ENCODE assay signal across 9 cellular contexts in the genomic region with DNA sequence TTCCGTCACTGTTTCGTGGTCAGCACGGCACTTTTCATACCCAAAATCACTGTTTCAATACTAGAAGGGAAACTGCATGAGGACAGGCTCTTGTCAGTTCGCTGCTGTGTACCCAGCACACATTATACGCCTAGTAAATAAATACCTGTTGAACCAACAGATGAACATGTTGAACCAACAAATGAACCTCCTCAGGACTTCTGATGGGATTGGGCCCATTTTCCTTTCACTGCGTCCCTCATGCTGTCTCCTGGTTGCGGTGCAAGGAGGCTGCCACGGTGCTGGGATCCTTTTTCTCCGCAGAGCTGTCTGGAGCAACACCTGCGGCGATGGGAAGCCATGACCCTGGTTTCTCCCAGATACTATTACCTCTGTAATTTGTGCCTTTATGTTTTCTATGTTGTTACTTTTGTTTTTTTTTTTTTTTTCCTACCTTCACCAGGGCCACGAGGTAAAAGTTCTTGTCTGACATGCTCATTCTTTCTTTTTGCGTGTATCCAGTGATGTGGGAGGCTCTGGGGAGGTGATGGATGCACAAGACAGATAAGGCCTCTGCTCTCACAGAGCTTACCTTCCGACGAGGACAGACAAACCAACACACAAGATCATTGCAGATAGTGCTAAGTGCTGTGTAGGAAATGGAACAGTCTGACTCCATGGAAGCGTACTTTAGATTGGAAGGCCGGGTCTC. TPM values are rescaled to one million over a fixed set of nuclear protein-coding genes. Genes with fewer than 3 reads are reported as not detected.
DNase-seq lines count a peak whose midpoint lies in the region; ATAC-seq, FAIRE-seq and TF ChIP-seq lines count a peak whose summit lies in the region.
"Had no signal": no experiment of that assay in that cellular context is flagged by ENCODE, and none has a peak within 500 bp of the region (broad histone marks: within the 10 kb centered on the region; RNA-seq: fewer than 3 reads in every experiment).

No MANE protein-coding gene starts in this region.

- 77% methylated on average over 17 of the region's 17 CpGs for WGBS in A549 (ENCODE audit: missing lambda C conversion rate)

- H3K36me3 ChIP-seq in bronchial epithelial cell (ENCODE audit: control insufficient read depth, insufficient read depth, low read length): no peaks in the 10 kb centered on the region
- H3K36me3 ChIP-seq in mucosa of rectum (ENCODE audit: control insufficient read depth in 2 of 2, insufficient read depth in 2 of 2, low read length in 2 of 2): no peaks in the 10 kb centered on the region

- FAIRE-seq in A549 (lab: Jason Lieb, UNC) (no peak), bronchial epithelial cell (lab: Jason Lieb, UNC) (no peak)

- POLR2A ChIA-PET in A549 (lab: Yijun Ruan, JAX): interaction anchor here (1.3 kb wide), 1 partner anchor 80 kb away, joined by 5 read pairs; no protein-coding TSS in a partner anchor

- no peak for TF ChIP-seq CTCF in A549 (IDR thresholded peaks at IDR 0.05)
- no peak for TF ChIP-seq CTCF in bronchial epithelial cell (IDR thresholded peaks at IDR 0.05; ENCODE audit: insufficient read depth, low read length, severe bottlenecking)
- no peak for TF ChIP-seq CTCF in GM20000 (IDR thresholded peaks at IDR 0.05; ENCODE audit: extremely low read depth, missing control alignments)

- TF ChIP-seq EP300 in A549 (IDR thresholded peaks at IDR 0.05): no peak

- no peak for DNase-seq in A549 (ENCODE audit: low read depth in 1 of 2, low spot score in 1 of 2)
- no peak for DNase-seq in bronchial epithelial cell (ENCODE audit: low read depth)
- DNase-seq in activated gamma-delta T cell treated with Interleukin-2 at 50 U/mL for 16 hours: no peak
- DNase-seq in SHP77 treated with DMSO at 0.1 percent for 48 hours (lab: John Stamatoyannopoulos, UW): no peak
- no peak for DNase-seq in GM20000 (ENCODE audit: low spot score)
- DNase-seq: MV-4-11 had no signal

- no peak for TF ChIP-seq POLR2A in A549 (IDR thresholded peaks at IDR 0.05; ENCODE audit: low read length)

- H3K4me1 ChIP-seq in A549: peaks cover 16% of the 10 kb centered on the region
- H3K4me1 ChIP-seq in mucosa of rectum (ENCODE audit: control insufficient read depth in 2 of 2, insufficient read depth in 2 of 2, low read length in 2 of 2): peaks cover 10 to 16% of the 10 kb centered on the region in 2 donors

- peak overlapping the region; percentile 91 to 99 for H3K27ac ChIP-seq in A549
- H3K27ac ChIP-seq in mucosa of rectum (ENCODE audit: low read depth in 2 of 2, low read length in 2 of 2): peak overlapping the region; percentile 83 to 94

- peak overlapping the region; percentile 91 for H3K4me2 ChIP-seq in A549

- H3K9me3 Mint-ChIP-seq in IgD-negative memory B cell: no peaks in the 10 kb centered on the region

- peak overlapping the region; percentile 100 for H3K4me3 ChIP-seq in A549
- peak overlapping the region; percentile 90 for H3K4me3 ChIP-seq in bronchial epithelial cell (ENCODE audit: low read depth, low read length)
- H3K4me3 ChIP-seq in mucosa of rectum (ENCODE audit: low read length in 2 of 2): peak overlapping the region; percentile 89 to 94

- no peaks in the 10 kb centered on the region for H3K27me3 Mint-ChIP-seq in IgD-negative memory B cell

- H3K4me1 Mint-ChIP-seq in IgD-negative memory B cell: peaks cover 35 to 42% (median 37%) of the 10 kb centered on the region in 3 donors

- peaks cover 4% of the 10 kb centered on the region for H3K36me3 Mint-ChIP-seq in IgD-negative memory B cell

- H3K9ac ChIP-seq in mucosa of rectum (ENCODE audit: low read depth in 1 of 2, low read length in 2 of 2): peak overlapping the region; percentile 77 to 94

- ATAC-seq in A549 (no peak), HG03175 (IDR thresholded peaks at IDR 0.05; ENCODE audit: unreplicated experiment) (no peak)

- CTCF ChIA-PET in A549 (lab: Yijun Ruan, JAX): interaction anchor here (0.6 to 1.8 kb wide), 4 partner anchors 10 to 261 kb away, joined by 3 to 7 read pairs (median 4); a partner anchor contains a TSS

- H3K27me3 ChIP-seq in bronchial epithelial cell (ENCODE audit: control insufficient read depth, insufficient read depth, low read length) (no peaks in the 10 kb centered on the region), mucosa of rectum (ENCODE audit: control insufficient read depth in 2 of 2, insufficient read depth in 2 of 2, low read length in 2 of 2) (no peaks in the 10 kb centered on the region)

- peak overlapping the region; percentile 71 to 94 (median 91) for H3K27ac Mint-ChIP-seq in IgD-negative memory B cell

- no peaks in the 10 kb centered on the region for H3K9me3 ChIP-seq in A549
- H3K9me3 ChIP-seq in mucosa of rectum (ENCODE audit: control insufficient read depth in 2 of 2, low read length in 2 of 2): no peaks in the 10 kb centered on the region

- H3K4me3 Mint-ChIP-seq in IgD-negative memory B cell: peak overlapping the region; percentile 80 to 97 (median 93)

- TF ChIP-seq RAD21 in A549 (conservative IDR thresholded peaks at IDR 0.05 in 1 of 2, IDR thresholded peaks at IDR 0.05 in 1 of 2): no peak

TF ChIP-seq in A549, 52 proteins besides CTCF, POLR2A, EP300 and RAD21:
- TF ChIP-seq JUNB (IDR thresholded peaks at IDR 0.05) (no peak), TP53 (CRISPR knock-in tag; IDR thresholded peaks at IDR 0.05) (no peak), CEBPB (IDR thresholded peaks at IDR 0.05) (no peak), CBX2 (IDR thresholded peaks at IDR 0.05; ENCODE audit: borderline replicate concordance, low read depth) (no peak), TFCP2L1 (CRISPR knock-in tag; IDR thresholded peaks at IDR 0.05) (no peak), MAFK (IDR thresholded peaks at IDR 0.05; ENCODE audit: partially characterized antibody) (no peak), EHF (CRISPR knock-in tag; IDR thresholded peaks at IDR 0.05) (no peak), JUN (IDR thresholded peaks at IDR 0.05) (no peak), FOSL2 (IDR thresholded peaks at IDR 0.05) (no peak), FOSL2 (CRISPR knock-in tag; IDR thresholded peaks at IDR 0.05) (no peak)
- TF ChIP-seq, protein P1, sequence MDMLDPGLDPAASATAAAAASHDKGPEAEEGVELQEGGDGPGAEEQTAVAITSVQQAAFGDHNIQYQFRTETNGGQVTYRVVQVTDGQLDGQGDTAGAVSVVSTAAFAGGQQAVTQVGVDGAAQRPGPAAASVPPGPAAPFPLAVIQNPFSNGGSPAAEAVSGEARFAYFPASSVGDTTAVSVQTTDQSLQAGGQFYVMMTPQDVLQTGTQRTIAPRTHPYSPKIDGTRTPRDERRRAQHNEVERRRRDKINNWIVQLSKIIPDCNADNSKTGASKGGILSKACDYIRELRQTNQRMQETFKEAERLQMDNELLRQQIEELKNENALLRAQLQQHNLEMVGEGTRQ (IDR thresholded peaks at IDR 0.05): no peak
- TF ChIP-seq, protein P2, sequence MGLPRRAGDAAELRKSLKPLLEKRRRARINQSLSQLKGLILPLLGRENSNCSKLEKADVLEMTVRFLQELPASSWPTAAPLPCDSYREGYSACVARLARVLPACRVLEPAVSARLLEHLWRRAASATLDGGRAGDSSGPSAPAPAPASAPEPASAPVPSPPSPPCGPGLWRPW (IDR thresholded peaks at IDR 0.05): no peak
- TF ChIP-seq, protein P3, sequence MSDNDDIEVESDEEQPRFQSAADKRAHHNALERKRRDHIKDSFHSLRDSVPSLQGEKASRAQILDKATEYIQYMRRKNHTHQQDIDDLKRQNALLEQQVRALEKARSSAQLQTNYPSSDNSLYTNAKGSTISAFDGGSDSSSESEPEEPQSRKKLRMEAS (IDR thresholded peaks at IDR 0.05): no peak
- TF ChIP-seq, protein P4, sequence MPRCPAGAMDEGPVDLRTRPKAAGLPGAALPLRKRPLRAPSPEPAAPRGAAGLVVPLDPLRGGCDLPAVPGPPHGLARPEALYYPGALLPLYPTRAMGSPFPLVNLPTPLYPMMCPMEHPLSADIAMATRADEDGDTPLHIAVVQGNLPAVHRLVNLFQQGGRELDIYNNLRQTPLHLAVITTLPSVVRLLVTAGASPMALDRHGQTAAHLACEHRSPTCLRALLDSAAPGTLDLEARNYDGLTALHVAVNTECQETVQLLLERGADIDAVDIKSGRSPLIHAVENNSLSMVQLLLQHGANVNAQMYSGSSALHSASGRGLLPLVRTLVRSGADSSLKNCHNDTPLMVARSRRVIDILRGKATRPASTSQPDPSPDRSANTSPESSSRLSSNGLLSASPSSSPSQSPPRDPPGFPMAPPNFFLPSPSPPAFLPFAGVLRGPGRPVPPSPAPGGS (IDR thresholded peaks at IDR 0.05): no peak

RNA-seq across cellular contexts. Expression of a gene that starts 1.1 kb away (rescaled TPM):
- polyA plus RNA-seq in A549 (2011; rRNA removed): 39.6 and 44.0 TPM in 2 replicates
- 22.2 and 23.4 TPM in 2 replicates for polyA plus RNA-seq in A549 (2012; cell fraction: cytosol; rRNA removed)
- 15.5 and 24.9 TPM in 2 replicates for polyA plus RNA-seq in A549 (2012; cell fraction: nucleus; rRNA removed)
- polyA plus RNA-seq in A549 (2017; fragmentation: RNase III; extraction: RNeasy Plus Mini Kit Qiagen cat#74134 plus additional on column Dnase treatment): 43.8 to 45.8 TPM (median 45.4 TPM) in 3 replicates
- polyA minus RNA-seq in A549 (2011; rRNA and poly(A)+ RNA removed): 19.3 and 21.1 TPM in 2 replicates
- 32.9 TPM for polyA plus RNA-seq in IgD-negative memory B cell
- 12.9 and 16.3 TPM in 2 replicates for total RNA-seq in bronchial epithelial cell
